ENCODE assay signal across 15 cellular contexts in the genomic region with DNA sequence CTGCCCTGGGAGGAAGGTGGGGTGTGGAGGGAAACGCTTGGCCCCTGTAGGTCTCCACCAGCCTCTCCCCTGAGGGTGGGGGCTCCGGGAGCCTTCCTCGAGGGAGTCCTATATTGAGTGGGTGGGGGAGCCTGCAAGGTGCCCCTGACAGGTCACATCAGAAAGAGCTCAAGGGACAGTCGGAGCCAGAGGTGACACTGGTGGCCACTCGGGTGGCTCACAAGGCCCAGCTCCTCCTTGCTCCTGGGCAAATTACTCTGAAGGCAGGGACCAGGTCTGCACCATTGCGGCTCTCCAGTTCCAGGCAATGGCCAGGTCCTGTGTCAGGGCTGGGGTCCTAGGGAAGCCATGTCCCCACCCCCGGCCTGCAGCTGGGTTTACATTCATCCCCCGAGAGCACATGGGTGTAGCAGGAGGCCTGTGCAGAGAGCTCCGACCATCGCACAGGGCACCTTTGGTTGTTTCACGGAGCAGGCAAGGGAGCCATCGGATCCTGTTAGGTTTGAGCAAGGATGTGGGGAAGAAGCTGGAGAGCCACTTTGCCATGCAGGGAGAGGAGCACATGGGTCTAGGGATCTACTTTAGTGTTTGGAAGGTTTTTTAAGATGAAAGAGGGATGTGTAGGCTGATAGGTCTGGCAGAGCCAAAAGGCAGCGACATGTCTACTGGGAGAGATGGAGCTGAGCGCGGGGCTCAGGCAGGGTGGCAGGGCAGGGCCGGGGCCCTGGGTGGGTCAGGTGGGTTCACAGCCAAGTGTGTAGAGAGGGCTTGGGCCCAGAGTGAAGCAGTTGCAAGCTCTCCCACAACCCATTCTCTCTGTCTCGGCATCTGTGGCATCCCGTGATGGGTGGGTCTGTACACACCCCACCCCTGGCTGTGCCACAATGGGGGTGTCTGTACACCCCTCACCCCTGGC. TPM values are rescaled to one million over a fixed set of nuclear protein-coding genes. Genes with fewer than 3 reads are reported as not detected.
DNase-seq lines count a peak whose midpoint lies in the region; ATAC-seq, FAIRE-seq and TF ChIP-seq lines count a peak whose summit lies in the region.
"Had no signal": no experiment of that assay in that cellular context is flagged by ENCODE, and none has a peak within 500 bp of the region (broad histone marks: within the 10 kb centered on the region; RNA-seq: fewer than 3 reads in every experiment).

No MANE protein-coding gene starts in this region.

- H3K9ac ChIP-seq in GM23248 (no peak overlapping the region), endothelial cell of umbilical vein (replicated peaks; ENCODE audit: extremely low read depth, insufficient read depth, low read length) (no peak overlapping the region)

- H3K79me2 ChIP-seq in GM23248 (ENCODE audit: insufficient read depth), result peaks cover 3% of the 10 kb centered on the region
- no peaks in the 10 kb centered on the region for H3K79me2 ChIP-seq in PC-9 (ENCODE audit: low read depth)
- H3K79me2 ChIP-seq in endothelial cell of umbilical vein (ENCODE audit: control insufficient read depth, insufficient read depth, low read length), result no peaks in the 10 kb centered on the region

- H3K27me3 ChIP-seq in GM23248 (replicated peaks; ENCODE audit: insufficient read depth), result no peaks in the 10 kb centered on the region
- H3K27me3 ChIP-seq in PC-9 (ENCODE audit: insufficient read depth, low read depth), result no peaks in the 10 kb centered on the region
- no peaks in the 10 kb centered on the region for H3K27me3 ChIP-seq in endothelial cell of umbilical vein (ENCODE audit: control insufficient read depth in 2 of 2, insufficient read depth in 2 of 2, low read length in 2 of 2)
- no peaks in the 10 kb centered on the region for H3K27me3 ChIP-seq in brain microvascular endothelial cell (replicated peaks)

- 78 to 81% methylated on average over 18 of the region's 18 CpGs for WGBS in GM23248 (ENCODE audit: low coverage in 1 of 2, low lambda C conversion rate in 2 of 2, missing lambda C conversion rate in 2 of 2), 2 experiments

- H3K27ac ChIP-seq in GM23248, result peak overlapping the region; percentile 9; the same call in 1 of the 2 replicates
- peak overlapping the region; percentile 2 for H3K27ac ChIP-seq in PC-9
- no peak overlapping the region for H3K27ac ChIP-seq in endothelial cell of umbilical vein (ENCODE audit: insufficient read depth, low read depth, low read length)
- H3K27ac ChIP-seq in brain microvascular endothelial cell, result no peak overlapping the region
- H3K27ac ChIP-seq: epithelial cell of prostate had no signal

- dilution Hi-C loops in endothelial cell of umbilical vein (cut with MboI; ENCODE audit: extremely low pct_ligation_motif_present, low sequenced_read_pairs), result loop anchor here (25.0 kb wide), 1 partner anchor 543 kb away; no protein-coding TSS in a partner anchor

- POLR2A ChIA-PET in PC-9 (lab: Charles Lee; ENCODE audit: unreplicated experiment), result no interaction called here
- POLR2A ChIA-PET in endothelial cell of umbilical vein (lab: Charles Lee), result no interaction called here

- CTCF ChIA-PET in PC-9 (lab: Charles Lee) (interaction anchor here (1.5 kb wide), 1 partner anchor 12 kb away, joined by 3 read pairs; no protein-coding TSS in a partner anchor), endothelial cell of umbilical vein (lab: Charles Lee) (interaction anchor here (1.1 to 6.1 kb wide), 2 partner anchors 15 to 554 kb away, joined by 3 to 47 read pairs; no protein-coding TSS in a partner anchor)

- H3K9me3 Mint-ChIP-seq in stimulated activated naive B cell treated with anti-CD40 and anti-IgM and Interleukin-4, amounts not matched to agents 10 μg/mL and 1 μg/mL and 100 μg/mL, for 72 hours, result no peaks in the 10 kb centered on the region
- H3K9me3 Mint-ChIP-seq: CD4-positive, alpha-beta memory T cell had no signal

- H3K27me3 Mint-ChIP-seq in stimulated activated naive B cell treated with anti-CD40 and anti-IgM and Interleukin-4, amounts not matched to agents 10 μg/mL and 1 μg/mL and 100 μg/mL, for 72 hours, result no peaks in the 10 kb centered on the region
- H3K27me3 Mint-ChIP-seq: activated naive CD8-positive, alpha-beta T cell; CD4-positive, alpha-beta memory T cell had no signal

- no peak overlapping the region for H3K27ac Mint-ChIP-seq in stimulated activated naive B cell treated with anti-CD40 and anti-IgM and Interleukin-4, amounts not matched to agents 10 μg/mL and 1 μg/mL and 100 μg/mL, for 72 hours
- H3K27ac Mint-ChIP-seq: activated naive CD8-positive, alpha-beta T cell had no signal

- peaks cover 6 to 30% of the 10 kb centered on the region in 2 donors for H3K36me3 Mint-ChIP-seq in stimulated activated naive B cell treated with anti-CD40 and anti-IgM and Interleukin-4, amounts not matched to agents 10 μg/mL and 1 μg/mL and 100 μg/mL, for 72 hours

- ATAC-seq in HG02571 (IDR thresholded peaks at IDR 0.05; ENCODE audit: unreplicated experiment), result no peak
- no peak for ATAC-seq in stimulated activated naive B cell treated with anti-CD40 and anti-IgM and Interleukin-4, amounts not matched to agents 10 μg/mL and 1 μg/mL and 100 μg/mL, for 72 hours (replicated peaks)

- H3K9me3 ChIP-seq in GM23248 (ENCODE audit: low read depth) (no peaks in the 10 kb centered on the region), PC-9 (ENCODE audit: insufficient read depth, low read depth) (no peaks in the 10 kb centered on the region), endothelial cell of umbilical vein (replicated peaks; ENCODE audit: control insufficient read depth, insufficient read depth, low read length) (no peaks in the 10 kb centered on the region)

- BruUV-seq in PC-9 (replicated peaks; lab: Mats Ljungman, UMichigan), result no TSS peak
- BruUV-seq in endothelial cell of umbilical vein (replicated peaks; lab: Mats Ljungman, UMichigan), result no TSS peak

- H2AFZ ChIP-seq in GM23248, result no peak overlapping the region
- H2AFZ ChIP-seq in PC-9, result no peak overlapping the region
- no peak overlapping the region for H2AFZ ChIP-seq in endothelial cell of umbilical vein (ENCODE audit: low read depth, low read length)

- H3K36me3 ChIP-seq in GM23248 (ENCODE audit: low read depth) (peaks cover 37% of the 10 kb centered on the region), PC-9 (ENCODE audit: low read depth) (peaks cover 28% of the 10 kb centered on the region), endothelial cell of umbilical vein (ENCODE audit: control insufficient read depth in 2 of 2, extremely low read depth in 1 of 2, insufficient read depth in 2 of 2, low read length in 2 of 2) (peaks cover 11 to 13% of the 10 kb centered on the region in 2 experiments), brain microvascular endothelial cell (replicated peaks) (peaks cover 33% of the 10 kb centered on the region)

- H3K4me2 ChIP-seq in GM23248 (ENCODE audit: unreplicated experiment) (no peak overlapping the region), PC-9 (peak overlapping the region; percentile 16; the same call in 1 of the 2 replicates), endothelial cell of umbilical vein (ENCODE audit: insufficient read depth, low read length) (no peak overlapping the region)

- TF ChIP-seq CTCF in PC-9 (conservative IDR thresholded peaks at IDR 0.05) (no peak), endothelial cell of umbilical vein (IDR thresholded peaks at IDR 0.05; ENCODE audit: extremely low read depth in 1 of 2, insufficient read depth in 1 of 2, low read depth in 1 of 2, low read length in 2 of 2) (no peak), brain microvascular endothelial cell (IDR thresholded peaks at IDR 0.05; ENCODE audit: low read depth, low read length, missing control alignments) (no peak)

- H3K4me3 Mint-ChIP-seq in stimulated activated naive B cell treated with anti-CD40 and anti-IgM and Interleukin-4, amounts not matched to agents 10 μg/mL and 1 μg/mL and 100 μg/mL, for 72 hours, result no peak overlapping the region
- H3K4me3 Mint-ChIP-seq: activated naive CD8-positive, alpha-beta T cell; CD4-positive, alpha-beta memory T cell had no signal

- peaks cover 0 to 8% of the 10 kb centered on the region in 2 donors for H3K4me1 Mint-ChIP-seq in stimulated activated naive B cell treated with anti-CD40 and anti-IgM and Interleukin-4, amounts not matched to agents 10 μg/mL and 1 μg/mL and 100 μg/mL, for 72 hours

- no peak for FAIRE-seq in endothelial cell of umbilical vein (lab: Jason Lieb, UNC)

- intact Hi-C loops in PC-9 (cut with micrococcal nuclease; ENCODE audit: unreplicated experiment) (no loop called here), endothelial cell of umbilical vein (cut with micrococcal nuclease) (loop anchor here (5.0 kb wide), 1 partner anchor 553 kb away; no protein-coding TSS in a partner anchor)

- H3K4me3 ChIP-seq in GM23248, result no peak overlapping the region
- H3K4me3 ChIP-seq in PC-9, result no peak overlapping the region
- H3K4me3 ChIP-seq in endothelial cell of umbilical vein (replicated peaks in 1 of 3; ENCODE audit: insufficient read depth in 1 of 3, low read depth in 1 of 3, low read length in 3 of 3), result no peak overlapping the region
- H3K4me3 ChIP-seq in brain microvascular endothelial cell (ENCODE audit: low read depth, low read length), result no peak overlapping the region

- TF ChIP-seq POLR2A in endothelial cell of umbilical vein (IDR thresholded peaks at IDR 0.05; ENCODE audit: low read depth, low read length), result peak; percentile 13

- no peaks in the 10 kb centered on the region for H3K9me1 ChIP-seq in endothelial cell of umbilical vein (replicated peaks; ENCODE audit: control insufficient read depth, extremely low read depth, insufficient read depth, low read length)

- H3K4me1 ChIP-seq in GM23248 (ENCODE audit: insufficient read depth) (no peaks in the 10 kb centered on the region), PC-9 (replicated peaks; ENCODE audit: insufficient read depth) (peaks cover 18% of the 10 kb centered on the region), endothelial cell of umbilical vein (ENCODE audit: control insufficient read depth, extremely low read depth, insufficient read depth, low read length) (peaks cover 3% of the 10 kb centered on the region)

- H4K20me1 ChIP-seq in GM23248 (ENCODE audit: insufficient read depth) (peaks cover 11% of the 10 kb centered on the region), PC-9 (ENCODE audit: insufficient read depth) (peaks cover 40% of the 10 kb centered on the region), endothelial cell of umbilical vein (replicated peaks; ENCODE audit: control insufficient read depth, extremely low read depth, insufficient read depth, low read length) (no peaks in the 10 kb centered on the region)

- DNase-seq in GM23248 (peak; percentile 28), PC-9 (no peak), endothelial cell of umbilical vein (ENCODE audit: low read depth, low spot score) (no peak), retina (peak; percentile 65), brain microvascular endothelial cell (no peak)
- DNase-seq in stimulated activated naive B cell treated with anti-CD40 and anti-IgM and Interleukin-4, amounts not matched to agents 10 μg/mL and 1 μg/mL and 100 μg/mL, for 72 hours, result no peak
- DNase-seq: activated CD8-positive, alpha-beta memory T cell treated with anti-CD3 and anti-CD28 coated beads, Interleukin-2, amount 50 U/mL, for 48 hours; CD4-positive, alpha-beta memory T cell; GDM1; NCI-H2107; NK-92 treated with Interleukin-12 subunit alpha and Interleukin-12 subunit beta, amount 100 ng/mL, for 24 hours; stimulated activated CD4-positive, alpha-beta T cell treated with anti-CD3 and anti-CD28 coated beads, Interleukin-1b, Interleukin-23, amount 100 ng/mL, for 48 hours had no signal

- H3F3A ChIP-seq in GM23248 (ENCODE audit: insufficient read depth) (peaks cover 60% of the 10 kb centered on the region), PC-9 (ENCODE audit: insufficient read depth, low read depth) (peaks cover 51% of the 10 kb centered on the region)

- in situ Hi-C loops in GM23248 (cut with MboI), result loop anchor here (5.0 kb wide), 1 partner anchor 548 kb away; no protein-coding TSS in a partner anchor
- in situ Hi-C loops in brain microvascular endothelial cell (cut with HindIII; ENCODE audit: low pct_ligation_motif_present, low sequenced_read_pairs), result loop anchor here (25.0 kb wide), 1 partner anchor 543 kb away; no protein-coding TSS in a partner anchor

- H3K9me2 ChIP-seq in GM23248 (ENCODE audit: insufficient read depth) (no peaks in the 10 kb centered on the region), PC-9 (ENCODE audit: insufficient read depth) (no peaks in the 10 kb centered on the region)

RNA-seq across cellular contexts. Expression of a gene that starts 14.8 kb away (rescaled TPM):
- 684 and 695 TPM in 2 replicates for total RNA-seq in GM23248 (2014; rRNA removed; shearing (Covaris generic))
- polyA plus RNA-seq in GM23248 (2016; fragmentation: Nextera tagmentation; extraction: Ambion mirVana) (1,097 and 1,184 TPM in 2 replicates), endothelial cell of umbilical vein (98.7 and 113 TPM in 2 replicates)
- total RNA-seq in PC-9 (2021) (346 and 586 TPM in 2 replicates), endothelial cell of umbilical vein (336 and 370 TPM in 2 replicates)
- 120 and 122 TPM in 2 replicates for polyA plus RNA-seq in endothelial cell of umbilical vein (2011; cell fraction: cytosol; rRNA removed)
- 102 and 108 TPM in 2 replicates for polyA plus RNA-seq in endothelial cell of umbilical vein (2011; cell fraction: nucleus; rRNA removed)
- polyA plus RNA-seq in endothelial cell of umbilical vein (2012), result 207 and 276 TPM in 2 replicates
- 128 and 155 TPM in 2 replicates for polyA minus RNA-seq in endothelial cell of umbilical vein
- 24.0 TPM for polyA minus RNA-seq in endothelial cell of umbilical vein (2011; cell fraction: cytosol; rRNA and poly(A)+ RNA removed)
- polyA minus RNA-seq in endothelial cell of umbilical vein (2011; cell fraction: nucleus; rRNA and poly(A)+ RNA removed), result 63.3 and 131 TPM in 2 replicates

RNA-seq across cellular contexts. Expression of a gene that starts 19.4 kb away (rescaled TPM):
- total RNA-seq in GM23248 (2014; rRNA removed; shearing (Covaris generic)), result 20.6 and 37.3 TPM in 2 replicates
- 25.5 and 26.2 TPM in 2 replicates for polyA plus RNA-seq in GM23248 (2016; fragmentation: Nextera tagmentation; extraction: Ambion mirVana)
- 41.1 and 50.3 TPM in 2 replicates for total RNA-seq in PC-9 (2021)
- 27.3 and 30.9 TPM in 2 replicates for total RNA-seq in endothelial cell of umbilical vein
- polyA plus RNA-seq in endothelial cell of umbilical vein, result 22.1 and 26.8 TPM in 2 replicates
- 19.8 and 23.3 TPM in 2 replicates for polyA plus RNA-seq in endothelial cell of umbilical vein (2011; cell fraction: cytosol; rRNA removed)
- polyA plus RNA-seq in endothelial cell of umbilical vein (2011; cell fraction: nucleus; rRNA removed), result 47.9 and 48.3 TPM in 2 replicates
- 19.3 and 22.6 TPM in 2 replicates for polyA plus RNA-seq in endothelial cell of umbilical vein (2012)
- polyA minus RNA-seq in endothelial cell of umbilical vein, result 17.2 and 22.0 TPM in 2 replicates
- polyA minus RNA-seq in endothelial cell of umbilical vein (2011; cell fraction: cytosol; rRNA and poly(A)+ RNA removed), result 12.4 TPM
- polyA minus RNA-seq in endothelial cell of umbilical vein (2011; cell fraction: nucleus; rRNA and poly(A)+ RNA removed), result 25.4 and 26.6 TPM in 2 replicates

RNA-seq across cellular contexts. Expression of a gene that starts 48.1 kb away (rescaled TPM):
- total RNA-seq in GM23248 (2014; rRNA removed; shearing (Covaris generic)), result not detected in 2 replicates
- not detected in 2 replicates for polyA plus RNA-seq in GM23248 (2016; fragmentation: Nextera tagmentation; extraction: Ambion mirVana)
- 2.0 and 3.4 TPM in 2 replicates for total RNA-seq in PC-9 (2021)
- total RNA-seq in endothelial cell of umbilical vein, result not detected in 2 replicates
- polyA plus RNA-seq in endothelial cell of umbilical vein, result 0.03 TPM in 1 of 2 replicates, not detected in the other
- polyA plus RNA-seq in endothelial cell of umbilical vein (2011; cell fraction: cytosol; rRNA removed), result not detected in 2 replicates
- polyA plus RNA-seq in endothelial cell of umbilical vein (2011; cell fraction: nucleus; rRNA removed), result not detected in 2 replicates
- not detected in 2 replicates for polyA plus RNA-seq in endothelial cell of umbilical vein (2012)
- polyA minus RNA-seq in endothelial cell of umbilical vein, result not detected in 2 replicates
- 0.41 TPM for polyA minus RNA-seq in endothelial cell of umbilical vein (2011; cell fraction: cytosol; rRNA and poly(A)+ RNA removed)
- not detected in 2 replicates for polyA minus RNA-seq in endothelial cell of umbilical vein (2011; cell fraction: nucleus; rRNA and poly(A)+ RNA removed)
- total RNA-seq: CD4-positive, alpha-beta memory T cell had no signal
- polyA plus RNA-seq: CD4-positive, alpha-beta memory T cell had no signal

Comparison
In these comparisons a context has a peak if more than half of its experiments do, and no peak if none do; other contexts are left out.
1. DNase-seq: peak in GM23248 (single experiment) and retina (single experiment); none in PC-9 (0 of 2), endothelial cell of umbilical vein (single experiment), stimulated activated naive B cell treated with anti-CD40 and anti-IgM and Interleukin-4, amounts not matched to agents 10 μg/mL and 1 μg/mL and 100 μg/mL, for 72 hours (single experiment) and brain microvascular endothelial cell (single experiment).
2. H3K27ac ChIP-seq: peak in GM23248 (single experiment) and PC-9 (single experiment); none in endothelial cell of umbilical vein (single experiment) and brain microvascular endothelial cell (single experiment).